In genomic region chr22:45239378-45240136, GRCh38 we compare ENCODE assay signal across 8 cellular contexts. TPM values are rescaled to one million over a fixed set of nuclear protein-coding genes. Genes with fewer than 3 reads are reported as not detected.
DNase-seq lines count a peak whose midpoint lies in the region; ATAC-seq, FAIRE-seq and TF ChIP-seq lines count a peak whose summit lies in the region.

No MANE protein-coding gene starts in this region.

- H3K27ac ChIP-seq in BLaER1: peak overlapping the region; percentile 80

- peaks cover 49% of the 10 kb centered on the region for H4K20me1 ChIP-seq in BLaER1

- H3K4me3 ChIP-seq in BLaER1: peak overlapping the region; percentile 89
- H3K4me3 ChIP-seq in MG63: peak overlapping the region; percentile 57
- H3K4me3 ChIP-seq in bronchial epithelial cell (ENCODE audit: low read depth, low read length): peak overlapping the region; percentile 85

- H3K4me1 Mint-ChIP-seq in mesothelial cell of epicardium: peaks cover 18% of the 10 kb centered on the region

- no peak for FAIRE-seq in bronchial epithelial cell (lab: Jason Lieb, UNC)

- no peak for ATAC-seq in GM21576 (IDR thresholded peaks at IDR 0.05; ENCODE audit: unreplicated experiment)

- H3K9me3 ChIP-seq in BLaER1 (no peaks in the 10 kb centered on the region), MG63 (no peaks in the 10 kb centered on the region)

- no peaks in the 10 kb centered on the region for H3K36me3 Mint-ChIP-seq in mesothelial cell of epicardium

- peak overlapping the region; percentile 96 for H3K4me2 ChIP-seq in BLaER1

- DNase-seq in MG63: no peak
- no peak for DNase-seq in bronchial epithelial cell (ENCODE audit: low read depth)
- no peak for DNase-seq in mesothelial cell of epicardium (ENCODE audit: low spot score in 2 of 2, unreplicated experiment in 2 of 2)
- no peak for DNase-seq in putamen (ENCODE audit: low spot score)
- no peak for DNase-seq in activated gamma-delta T cell treated with Interleukin-2 at 50 U/mL for 16 hours
- DNase-seq in cortex of kidney (lab: John Stamatoyannopoulos, UW): no peak

- H3K9ac ChIP-seq in BLaER1: peak overlapping the region; percentile 86

- no peaks in the 10 kb centered on the region for H3K27me3 Mint-ChIP-seq in mesothelial cell of epicardium (ENCODE audit: low read depth)

- H3K4me1 ChIP-seq in BLaER1: peaks cover 73% of the 10 kb centered on the region

- no peaks in the 10 kb centered on the region for H3K9me3 Mint-ChIP-seq in mesothelial cell of epicardium

- H3K27me3 ChIP-seq in BLaER1: no peaks in the 10 kb centered on the region
- H3K27me3 ChIP-seq in MG63: no peaks in the 10 kb centered on the region
- no peaks in the 10 kb centered on the region for H3K27me3 ChIP-seq in bronchial epithelial cell (ENCODE audit: control insufficient read depth, insufficient read depth, low read length)

- no peak overlapping the region for H3K27ac Mint-ChIP-seq in mesothelial cell of epicardium

- H3K36me3 ChIP-seq in BLaER1: peaks cover 20% of the 10 kb centered on the region
- H3K36me3 ChIP-seq in MG63: no peaks in the 10 kb centered on the region; the same call in 1 of the 2 replicates
- peaks cover 24% of the 10 kb centered on the region for H3K36me3 ChIP-seq in bronchial epithelial cell (ENCODE audit: control insufficient read depth, insufficient read depth, low read length)

- peak overlapping the region; percentile 83 for H3K4me3 Mint-ChIP-seq in mesothelial cell of epicardium

- no peak for TF ChIP-seq CTCF in bronchial epithelial cell (IDR thresholded peaks at IDR 0.05; ENCODE audit: insufficient read depth, low read length, severe bottlenecking)
- no peak for TF ChIP-seq CTCF in mesothelial cell of epicardium (IDR thresholded peaks at IDR 0.05; ENCODE audit: unreplicated experiment)

RNA-seq across cellular contexts. Expression of gene KIAA0930, which starts 1.1 kb away (rescaled TPM):
- 64.1 and 85.1 TPM in 2 replicates for total RNA-seq in MG63 (2014; rRNA removed; shearing (Covaris generic); ENCODE audit: low replicate concordance)
- total RNA-seq in bronchial epithelial cell (72.1 and 78.5 TPM in 2 replicates), mesothelial cell of epicardium (31.1 to 32.1 TPM (median 31.4 TPM) in 3 replicates)

RNA-seq across cellular contexts. Expression of gene UPK3A, which starts 45.2 kb away (rescaled TPM):
- total RNA-seq in MG63 (2014; rRNA removed; shearing (Covaris generic); ENCODE audit: low replicate concordance): not detected in 2 replicates
- not detected in 2 replicates for total RNA-seq in bronchial epithelial cell
- 0.59 to 0.87 TPM (median 0.84 TPM) in 3 replicates for total RNA-seq in mesothelial cell of epicardium
